Comparison of ENCODE assay signal across 15 cellular contexts in genomic region chr6:45533394-45533793, GRCh38.
DNase-seq lines count a peak whose midpoint lies in the region; ATAC-seq and TF ChIP-seq lines count a peak whose summit lies in the region.
"Had no signal": no experiment of that assay in that cellular context is flagged by ENCODE, and none has a peak within 500 bp of the region (broad histone marks: within the 10 kb centered on the region; RNA-seq: fewer than 3 reads in every experiment).

No MANE protein-coding gene starts in this region.

- H3K27ac ChIP-seq in ACC112 (ENCODE audit: low read depth, low read length), result peak overlapping the region; percentile 45; the same call in 1 of the 2 replicates
- peak overlapping the region; percentile 98; the same call in 1 of the 2 replicates for H3K27ac ChIP-seq in VCaP
- H3K27ac ChIP-seq: gastroesophageal sphincter had no signal

- peak overlapping the region; percentile 43 for H2AFZ ChIP-seq in ACC112 (ENCODE audit: low read length, unreplicated experiment)

- H3K36me3 ChIP-seq in ACC112 (ENCODE audit: insufficient read depth, low read length), result no peaks in the 10 kb centered on the region
- H3K36me3 ChIP-seq: gastroesophageal sphincter had no signal

- H3K4me3 ChIP-seq in ACC112 (ENCODE audit: low read depth, low read length) (peak overlapping the region; percentile 69), fibroblast of pulmonary artery (replicated peaks; ENCODE audit: low read depth, low read length) (peak overlapping the region; percentile 44)

- ATAC-seq in HG02642 (IDR thresholded peaks at IDR 0.05; ENCODE audit: poor library complexity, unreplicated experiment) (no peak), HG02571 (IDR thresholded peaks at IDR 0.05; ENCODE audit: unreplicated experiment) (no peak), GM19463 (IDR thresholded peaks at IDR 0.05; ENCODE audit: unreplicated experiment) (no peak), GM21526 (IDR thresholded peaks at IDR 0.05; ENCODE audit: low FRiP score, unreplicated experiment) (no peak)
- ATAC-seq: gastroesophageal sphincter had no signal

- H3K27me3 ChIP-seq in ACC112 (ENCODE audit: insufficient read depth, low read length), result no peaks in the 10 kb centered on the region

- peaks cover 15% of the 10 kb centered on the region for H3K4me1 ChIP-seq in ACC112 (ENCODE audit: control insufficient read depth, insufficient read depth, low read length, unreplicated experiment)
- H3K4me1 ChIP-seq: gastroesophageal sphincter had no signal

- TF ChIP-seq CTCF in VCaP (conservative IDR thresholded peaks at IDR 0.05) (no peak), fibroblast of pulmonary artery (IDR thresholded peaks at IDR 0.05; ENCODE audit: low read length, missing control alignments) (no peak)

- DNase-seq in fibroblast of pulmonary artery (ENCODE audit: low read depth), result peak; percentile 51
- peak; percentile 57 for DNase-seq in pons (ENCODE audit: low spot score)
- DNase-seq: activated CD8-positive, alpha-beta memory T cell treated with anti-CD3 and anti-CD28 coated beads for 24 hours; activated naive CD4-positive, alpha-beta T cell treated with anti-CD3 and anti-CD28 coated beads for 36 hours; DMS79 treated with DMSO at 0.1 percent for 48 hours; NCI-H1694 treated with DMSO at 0.1 percent for 48 hours; NCI-H526; RPMI8226 had no signal

- H3K79me2 ChIP-seq in ACC112 (ENCODE audit: control insufficient read depth, insufficient read depth, low read length, unreplicated experiment), result no peaks in the 10 kb centered on the region
